ENCODE assay signal across 22 cellular contexts in genomic region chr18:78873916-78874505, GRCh38.
DNase-seq lines count a peak whose midpoint lies in the region; ATAC-seq and TF ChIP-seq lines count a peak whose summit lies in the region.
"Had no signal": no experiment of that assay in that cellular context is flagged by ENCODE, and none has a peak within 500 bp of the region (broad histone marks: within the 10 kb centered on the region; RNA-seq: fewer than 3 reads in every experiment).

No MANE protein-coding gene starts in this region.

- no peak overlapping the region for H3K4me3 ChIP-seq in psoas muscle
- H3K4me3 ChIP-seq: A549, dorsolateral prefrontal cortex, upper lobe of right lung had no signal

- WGBS in psoas muscle, 3 donors, result 82 to 88% (median 84%) methylated on average over 6 of the region's 6 CpGs

- TF ChIP-seq CTCF in HFFc6 (IDR thresholded peaks at IDR 0.05) (no peak), psoas muscle (IDR thresholded peaks at IDR 0.05) (no peak)

- peak; percentile 38 for DNase-seq in AG08395 (ENCODE audit: low spot score)
- peak; percentile 21 for DNase-seq in HFFc6
- peak; percentile 70 for DNase-seq in NOMO-1 treated with DMSO at 0.1 percent for 48 hours (lab: John Stamatoyannopoulos, UW; ENCODE audit: unreplicated experiment)
- DNase-seq in astrocyte of the hippocampus (ENCODE audit: low read depth, low spot score), result peak; percentile 50
- DNase-seq in psoas muscle, result no peak
- DNase-seq in T1000 (lab: John Stamatoyannopoulos, UW), result no peak
- no peak for DNase-seq in T-helper 1 cell
- DNase-seq: activated CD4-positive, CD25-positive, alpha-beta regulatory T cell treated with anti-CD3 and anti-CD28 coated beads, Interleukin-2, amount 50 U/mL, for 72 hours; activated effector memory CD4-positive, alpha-beta T cell treated with anti-CD3 and anti-CD28 coated beads, Interleukin-2, amount 50 U/mL, for 16 hours; activated naive CD8-positive, alpha-beta T cell treated with anti-CD3 and anti-CD28 coated beads, Interleukin-2, amount 10 ng/mL, durations not matched to agents 7 days and 5 days; Caco-2; DMS79 treated with DMSO at 0.1 percent for 48 hours; dorsolateral prefrontal cortex; NCI-H1694; NCI-H2171; NCI-H526; substantia nigra; upper lobe of right lung had no signal

- peaks cover 30% of the 10 kb centered on the region for H3K9me3 Mint-ChIP-seq in HFFc6
- H3K9me3 Mint-ChIP-seq: activated naive CD8-positive, alpha-beta T cell treated with anti-CD3 and anti-CD28 coated beads, Interleukin-2, amount 10 ng/mL, durations not matched to agents 7 days and 5 days; memory B cell had no signal

- no peak overlapping the region for H3K27ac Mint-ChIP-seq in HFFc6
- H3K27ac Mint-ChIP-seq: activated naive CD8-positive, alpha-beta T cell treated with anti-CD3 and anti-CD28 coated beads, Interleukin-2, amount 10 ng/mL, durations not matched to agents 7 days and 5 days; memory B cell had no signal

- H3K27ac ChIP-seq in psoas muscle, result no peak overlapping the region
- H3K27ac ChIP-seq: A549, dorsolateral prefrontal cortex, upper lobe of right lung had no signal

- peaks cover 0 to 3% (median 0%) of the 10 kb centered on the region in 3 donors for H3K27me3 ChIP-seq in psoas muscle (ENCODE audit: insufficient read depth in 3 of 3, low read length in 2 of 3)

- intact Hi-C loops in psoas muscle (cut with DNase I), result loop anchor here in 1 of 2 donors (2.0 kb wide), 1 partner anchor 373 kb away; no protein-coding TSS in a partner anchor

- H3K36me3 Mint-ChIP-seq in HFFc6 (ENCODE audit: low read depth), result peaks cover 7% of the 10 kb centered on the region; the same call in 1 of the 2 replicates
- H3K36me3 Mint-ChIP-seq: activated naive CD8-positive, alpha-beta T cell treated with anti-CD3 and anti-CD28 coated beads, Interleukin-2, amount 10 ng/mL, durations not matched to agents 7 days and 5 days; memory B cell had no signal

- no peaks in the 10 kb centered on the region for H3K9me3 ChIP-seq in psoas muscle
- H3K9me3 ChIP-seq: A549, Caco-2, upper lobe of right lung had no signal

- peaks cover 2% of the 10 kb centered on the region for H3K27me3 Mint-ChIP-seq in HFFc6 (ENCODE audit: insufficient read depth)

- no peaks in the 10 kb centered on the region for H3K4me1 ChIP-seq in psoas muscle
- H3K4me1 ChIP-seq: A549, Caco-2, upper lobe of right lung had no signal

- ATAC-seq in HG03108 (IDR thresholded peaks at IDR 0.05; ENCODE audit: unreplicated experiment), result no peak
- ATAC-seq in psoas muscle, result no peak
- ATAC-seq: A549, Right ventricle myocardium inferior had no signal

- H3K36me3 ChIP-seq in psoas muscle (ENCODE audit: insufficient read depth in 1 of 2, low read depth in 1 of 2), result no peaks in the 10 kb centered on the region
- H3K36me3 ChIP-seq: upper lobe of right lung had no signal

- H3K4me1 Mint-ChIP-seq in HFFc6 (ENCODE audit: low read depth), result no peaks in the 10 kb centered on the region
- H3K4me1 Mint-ChIP-seq: activated naive CD8-positive, alpha-beta T cell treated with anti-CD3 and anti-CD28 coated beads, Interleukin-2, amount 10 ng/mL, durations not matched to agents 7 days and 5 days; memory B cell had no signal

- H3K4me3 Mint-ChIP-seq in HFFc6, result no peak overlapping the region
- H3K4me3 Mint-ChIP-seq: activated naive CD8-positive, alpha-beta T cell treated with anti-CD3 and anti-CD28 coated beads, Interleukin-2, amount 10 ng/mL, durations not matched to agents 7 days and 5 days; memory B cell had no signal

Comparison
In these comparisons a context has a peak if more than half of its experiments do, and no peak if none do; other contexts are left out.
1. DNase-seq: peak in AG08395 (single experiment), HFFc6 (single experiment), NOMO-1 treated with DMSO at 0.1 percent for 48 hours (single experiment) and astrocyte of the hippocampus (single experiment); none in psoas muscle (0 of 2), T1000 (single experiment) and T-helper 1 cell (0 of 5).